ENCODE assay signal across 25 cellular contexts in the genomic region with DNA sequence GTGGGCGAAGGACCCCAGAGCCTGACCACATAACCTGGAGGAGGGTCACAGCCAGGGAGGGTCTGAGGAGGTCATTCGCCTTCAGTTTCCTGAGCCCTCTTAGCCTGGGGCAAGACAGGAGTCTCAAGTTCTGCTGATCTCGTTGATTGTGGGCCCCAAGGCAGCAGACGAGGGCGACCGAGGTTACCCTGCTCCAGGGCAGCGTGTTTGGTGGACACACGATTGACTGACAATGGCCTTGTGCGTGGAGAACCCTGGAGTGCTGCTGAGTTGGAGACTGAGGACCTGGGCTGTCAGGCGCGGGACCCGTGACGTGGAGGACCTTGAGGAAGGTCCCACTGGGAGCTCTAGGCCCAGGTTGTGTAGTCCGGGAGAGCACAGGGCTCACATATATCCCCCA. TPM values are rescaled to one million over a fixed set of nuclear protein-coding genes. Genes with fewer than 3 reads are reported as not detected.
"Had no signal": no experiment of that assay in that cellular context is flagged by ENCODE, and none has a peak within 500 bp of the region (broad histone marks: within the 10 kb centered on the region; RNA-seq: fewer than 3 reads in every experiment).

No MANE protein-coding gene starts in this region.

- H3K27ac ChIP-seq: adrenal gland, body of pancreas, epithelial cell of prostate, esophagus squamous epithelium, transverse colon had no signal

- H3K4me2 ChIP-seq: smooth muscle cell had no signal

- DNase-seq: activated CD4-positive, alpha-beta T cell treated with anti-CD3 and anti-CD28 coated beads for 4 hours; activated CD4-positive, alpha-beta T cell treated with anti-CD3 and anti-CD28 coated beads, Interleukin-2, amount 50 U/mL, for 4 hours; activated CD8-positive, alpha-beta memory T cell treated with anti-CD3 and anti-CD28 coated beads for 24 hours; activated effector memory CD4-positive, alpha-beta T cell treated with Interleukin-2 at 50 U/mL for 16 hours; activated naive CD4-positive, alpha-beta T cell treated with Interleukin-2 at 50 U/mL for 16 hours; activated naive CD8-positive, alpha-beta T cell treated with anti-CD3 and anti-CD28 coated beads for 36 hours; adrenal gland; aorta; body of pancreas; dermis blood vessel endothelial cell; effector CD4-positive, alpha-beta T cell; esophagus squamous epithelium; foreskin melanocyte; islet precursor cell; mammary epithelial cell; naive thymus-derived CD4-positive, alpha-beta T cell; stimulated activated CD4-positive, alpha-beta T cell treated with anti-CD3 and anti-CD28 coated beads, Interleukin-15, amount 100 ng/mL, for 24 hours; stimulated activated CD4-positive, alpha-beta T cell treated with anti-CD3 and anti-CD28 coated beads, Interleukin-2, amount 100 ng/mL, for 24 hours; stimulated activated naive CD4-positive, alpha-beta T cell treated with Interleukin-2 at 50 U/mL for 16 hours; transverse colon had no signal

- H3K9me3 Mint-ChIP-seq: activated naive CD8-positive, alpha-beta T cell treated with anti-CD3 and anti-CD28 coated beads for 36 hours; mesothelial cell of epicardium; neural crest cell had no signal

- H3K9me3 ChIP-seq: adrenal gland, body of pancreas, esophagus squamous epithelium, transverse colon had no signal

- H3K27ac Mint-ChIP-seq: activated naive CD8-positive, alpha-beta T cell treated with anti-CD3 and anti-CD28 coated beads for 36 hours; mesothelial cell of epicardium; naive thymus-derived CD4-positive, alpha-beta T cell had no signal

- H3K27me3 ChIP-seq: adrenal gland, body of pancreas, esophagus squamous epithelium, transverse colon had no signal

- H3K36me3 Mint-ChIP-seq: activated naive CD8-positive, alpha-beta T cell treated with anti-CD3 and anti-CD28 coated beads for 36 hours; mesothelial cell of epicardium; naive thymus-derived CD4-positive, alpha-beta T cell had no signal

- ATAC-seq: body of pancreas; naive thymus-derived CD4-positive, alpha-beta T cell; sciatic nerve had no signal

- H3K4me3 ChIP-seq: adrenal gland, body of pancreas, esophagus squamous epithelium, smooth muscle cell, transverse colon had no signal

- H3K36me3 ChIP-seq: adrenal gland, esophagus squamous epithelium, transverse colon had no signal

- H3K4me1 ChIP-seq: adrenal gland, body of pancreas, transverse colon had no signal

- H3K4me3 Mint-ChIP-seq: activated naive CD8-positive, alpha-beta T cell treated with anti-CD3 and anti-CD28 coated beads for 36 hours; mesothelial cell of epicardium; naive thymus-derived CD4-positive, alpha-beta T cell; neural crest cell had no signal

- H3K4me1 Mint-ChIP-seq: neural crest cell had no signal

RNA-seq across cellular contexts. Expression of a gene that starts 52.9 kb away (rescaled TPM):
- polyA plus RNA-seq: naive thymus-derived CD4-positive, alpha-beta T cell had no signal
